Comparison of ENCODE assay signal across 19 cellular contexts in the genomic region with DNA sequence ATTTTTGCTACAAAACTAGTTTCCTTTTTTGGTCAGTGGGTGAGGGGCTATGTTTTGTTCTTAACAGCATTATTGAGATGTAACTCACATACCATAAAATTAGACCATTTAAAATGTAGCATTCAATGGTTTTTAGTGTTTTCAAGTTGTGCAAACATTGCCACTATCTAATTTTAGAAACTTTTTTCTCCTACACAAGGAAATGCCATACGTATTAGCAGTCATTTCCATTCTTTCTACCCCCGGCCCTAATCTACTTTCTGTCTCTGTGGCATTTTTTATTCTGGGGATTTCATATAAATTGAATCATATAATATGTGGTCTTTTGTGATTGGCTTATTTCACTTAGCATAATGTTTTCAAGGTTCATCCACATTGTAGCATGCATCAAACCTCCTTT.
"Had no signal": no experiment of that assay in that cellular context is flagged by ENCODE, and none has a peak within 500 bp of the region (broad histone marks: within the 10 kb centered on the region; RNA-seq: fewer than 3 reads in every experiment).

No MANE protein-coding gene starts in this region.

- H3K27me3 Mint-ChIP-seq: activated naive CD8-positive, alpha-beta T cell treated with anti-CD3 and anti-CD28 coated beads for 36 hours; stimulated activated naive CD8-positive, alpha-beta T cell treated with anti-CD3 and anti-CD28 coated beads, Interleukin-15, amount 100 ng/mL, for 72 hours; type B pancreatic cell had no signal

- H3K9me3 Mint-ChIP-seq: activated naive CD8-positive, alpha-beta T cell treated with anti-CD3 and anti-CD28 coated beads for 36 hours; activated T-helper 1 cell treated with anti-CD3 and anti-CD28 coated beads, Interleukin-12 subunit alpha, Interleukin-12 subunit beta, Interleukin-2, Interleukin-4 antibody, amounts not matched to agents 30 ng/mL and 10 ng/mL and 1 ng/mL, durations not matched to agents 14 hours and 24 hours and 36 hours; endodermal cell; natural killer cell; T-helper 2 cell treated with Interferon-gamma antibody and Interleukin-4, amounts not matched to agents 5 μg/mL and 100 μg/mL, for 36 hours had no signal

- ATAC-seq: esophagus mucosa; foreskin keratinocyte; mucosa of descending colon; natural killer cell; stimulated activated naive CD8-positive, alpha-beta T cell treated with anti-CD3 and anti-CD28 coated beads, Interleukin-15, amount 100 ng/mL, for 72 hours had no signal

- H3K36me3 Mint-ChIP-seq: activated naive CD8-positive, alpha-beta T cell treated with anti-CD3 and anti-CD28 coated beads for 36 hours; natural killer cell; type B pancreatic cell had no signal

- H3K4me3 ChIP-seq: dorsolateral prefrontal cortex, left ventricle myocardium inferior, mucosa of descending colon, right atrium auricular region had no signal

- H3K9me3 ChIP-seq: left ventricle myocardium inferior, mucosa of descending colon, right atrium auricular region had no signal

- H3K27me3 ChIP-seq: dorsolateral prefrontal cortex, foreskin keratinocyte, right atrium auricular region had no signal

- DNase-seq: activated CD4-positive, alpha-beta T cell treated with anti-CD3 and anti-CD28 coated beads, Interleukin-2, amount 50 U/mL, for 1 hour; activated naive CD8-positive, alpha-beta T cell treated with anti-CD3 and anti-CD28 coated beads for 36 hours; anterior cingulate cortex; dorsolateral prefrontal cortex; endodermal cell; foreskin keratinocyte; glutamatergic neuron; left ventricle myocardium inferior; mucosa of descending colon; natural killer cell; small intestine; stimulated activated CD4-positive, alpha-beta T cell treated with anti-CD3 and anti-CD28 coated beads, Interleukin-4, amount 100 ng/mL, for 4 hours; stimulated activated CD8-positive, alpha-beta memory T cell treated with anti-CD3 and anti-CD28 coated beads, Interleukin-4, amount 100 ng/mL, for 48 hours; stimulated activated naive CD8-positive, alpha-beta T cell treated with anti-CD3 and anti-CD28 coated beads, Interleukin-15, amount 100 ng/mL, for 72 hours had no signal

- H3K4me1 Mint-ChIP-seq: natural killer cell had no signal

- H3K36me3 ChIP-seq: left ventricle myocardium inferior, right atrium auricular region had no signal

- H3K4me3 Mint-ChIP-seq: activated naive CD8-positive, alpha-beta T cell treated with anti-CD3 and anti-CD28 coated beads for 36 hours; activated T-helper 1 cell treated with anti-CD3 and anti-CD28 coated beads, Interleukin-12 subunit alpha, Interleukin-12 subunit beta, Interleukin-2, Interleukin-4 antibody, amounts not matched to agents 30 ng/mL and 10 ng/mL and 1 ng/mL, durations not matched to agents 14 hours and 24 hours and 36 hours; endodermal cell; natural killer cell; stimulated activated naive CD8-positive, alpha-beta T cell treated with anti-CD3 and anti-CD28 coated beads, Interleukin-15, amount 100 ng/mL, for 72 hours; T-helper 2 cell treated with Interferon-gamma antibody and Interleukin-4, amounts not matched to agents 5 μg/mL and 100 μg/mL, for 36 hours; type B pancreatic cell had no signal

- H3K27ac ChIP-seq: dorsolateral prefrontal cortex, foreskin keratinocyte, left ventricle myocardium inferior, right atrium auricular region had no signal

- H3K27ac Mint-ChIP-seq: activated naive CD8-positive, alpha-beta T cell treated with anti-CD3 and anti-CD28 coated beads for 36 hours; activated T-helper 1 cell treated with anti-CD3 and anti-CD28 coated beads, Interleukin-12 subunit alpha, Interleukin-12 subunit beta, Interleukin-2, Interleukin-4 antibody, amounts not matched to agents 30 ng/mL and 10 ng/mL and 1 ng/mL, durations not matched to agents 14 hours and 24 hours and 36 hours; endodermal cell; natural killer cell; stimulated activated naive CD8-positive, alpha-beta T cell treated with anti-CD3 and anti-CD28 coated beads, Interleukin-15, amount 100 ng/mL, for 72 hours; T-helper 2 cell treated with Interferon-gamma antibody and Interleukin-4, amounts not matched to agents 5 μg/mL and 100 μg/mL, for 36 hours had no signal
